2 cellular contexts compared by ENCODE assay signal in genomic region chr22:46082633-46083032, GRCh38.
TF ChIP-seq lines count a peak whose summit lies in the region.

No MANE protein-coding gene starts in this region.

TF ChIP-seq in SK-N-SH, 30 proteins besides CTCF, POLR2A, EP300 and RAD21 (continued from another document):
- no peak for TF ChIP-seq NRF1 (IDR thresholded peaks at IDR 0.05; ENCODE audit: low read depth, low read length)
- TF ChIP-seq EZH2phosphoT487 (IDR thresholded peaks at IDR 0.05; ENCODE audit: borderline replicate concordance, low read depth) = no peak
- no peak for TF ChIP-seq RCOR1 (IDR thresholded peaks at IDR 0.05; ENCODE audit: low read length)
- TF ChIP-seq YY1 (IDR thresholded peaks at IDR 0.05; ENCODE audit: low read depth) = no peak
- TF ChIP-seq GATA2 (CRISPR knock-in tag; IDR thresholded peaks at IDR 0.05) = no peak
- no peak for TF ChIP-seq MEF2A (IDR thresholded peaks at IDR 0.05; ENCODE audit: borderline replicate concordance, low read depth)
- no peak for TF ChIP-seq MXI1 (IDR thresholded peaks at IDR 0.05; ENCODE audit: low read depth, low read length)
- no peak for TF ChIP-seq CHD2 (IDR thresholded peaks at IDR 0.05; ENCODE audit: low read length, partially characterized antibody)
- TF ChIP-seq PBX3 (IDR thresholded peaks at IDR 0.05) = no peak
- TF ChIP-seq IRF3 (IDR thresholded peaks at IDR 0.05; ENCODE audit: low read depth, low read length) = no peak
- TF ChIP-seq SMC3 (IDR thresholded peaks at IDR 0.05; ENCODE audit: low read depth, low read length) = no peak
- TF ChIP-seq TEAD4 (IDR thresholded peaks at IDR 0.05; ENCODE audit: borderline replicate concordance, insufficient read depth) = no peak
- no peak for TF ChIP-seq NFIC (IDR thresholded peaks at IDR 0.05; ENCODE audit: borderline replicate concordance)
- no peak for TF ChIP-seq REST (IDR thresholded peaks at IDR 0.05; ENCODE audit: low read depth, low read length)
- TF ChIP-seq TAF1 (IDR thresholded peaks at IDR 0.05; ENCODE audit: borderline replicate concordance, low read depth, low read length) = no peak
- TF ChIP-seq FOXM1 (IDR thresholded peaks at IDR 0.05; ENCODE audit: low read depth) = no peak

TF ChIP-seq in SK-N-SH treated with all-trans-retinoic acid at 6 μM for 48 hours, 23 proteins besides CTCF, POLR2A, EP300 and RAD21 (continued from another document):
- TF ChIP-seq ZNF565 (CRISPR knock-in tag; conservative IDR thresholded peaks at IDR 0.05; ENCODE audit: low read depth) = no peak
- TF ChIP-seq PPARA (CRISPR knock-in tag; IDR thresholded peaks at IDR 0.05; ENCODE audit: borderline replicate concordance) = no peak
- no peak for TF ChIP-seq TCF4 (CRISPR knock-in tag; IDR thresholded peaks at IDR 0.05; ENCODE audit: borderline replicate concordance)
- TF ChIP-seq RARB (CRISPR knock-in tag; IDR thresholded peaks at IDR 0.05) = no peak
- no peak for TF ChIP-seq ISL1 (CRISPR knock-in tag; IDR thresholded peaks at IDR 0.05)
- TF ChIP-seq ZNF70 (CRISPR knock-in tag; IDR thresholded peaks at IDR 0.05) = no peak
- TF ChIP-seq POU6F1 (CRISPR knock-in tag; IDR thresholded peaks at IDR 0.05; ENCODE audit: borderline replicate concordance, low read depth) = no peak
- TF ChIP-seq ZC3H10 (CRISPR knock-in tag; IDR thresholded peaks at IDR 0.05) = no peak
- TF ChIP-seq BACH2 (CRISPR knock-in tag; IDR thresholded peaks at IDR 0.05; ENCODE audit: borderline replicate concordance) = no peak
- no peak for TF ChIP-seq CSRNP3 (CRISPR knock-in tag; IDR thresholded peaks at IDR 0.05)
- TF ChIP-seq TSHZ2 (CRISPR knock-in tag; IDR thresholded peaks at IDR 0.05) = no peak
- TF ChIP-seq CSDC2 (CRISPR knock-in tag; IDR thresholded peaks at IDR 0.05) = no peak
